Comparison of ENCODE assay signal across 1 cellular context in the genomic region with DNA sequence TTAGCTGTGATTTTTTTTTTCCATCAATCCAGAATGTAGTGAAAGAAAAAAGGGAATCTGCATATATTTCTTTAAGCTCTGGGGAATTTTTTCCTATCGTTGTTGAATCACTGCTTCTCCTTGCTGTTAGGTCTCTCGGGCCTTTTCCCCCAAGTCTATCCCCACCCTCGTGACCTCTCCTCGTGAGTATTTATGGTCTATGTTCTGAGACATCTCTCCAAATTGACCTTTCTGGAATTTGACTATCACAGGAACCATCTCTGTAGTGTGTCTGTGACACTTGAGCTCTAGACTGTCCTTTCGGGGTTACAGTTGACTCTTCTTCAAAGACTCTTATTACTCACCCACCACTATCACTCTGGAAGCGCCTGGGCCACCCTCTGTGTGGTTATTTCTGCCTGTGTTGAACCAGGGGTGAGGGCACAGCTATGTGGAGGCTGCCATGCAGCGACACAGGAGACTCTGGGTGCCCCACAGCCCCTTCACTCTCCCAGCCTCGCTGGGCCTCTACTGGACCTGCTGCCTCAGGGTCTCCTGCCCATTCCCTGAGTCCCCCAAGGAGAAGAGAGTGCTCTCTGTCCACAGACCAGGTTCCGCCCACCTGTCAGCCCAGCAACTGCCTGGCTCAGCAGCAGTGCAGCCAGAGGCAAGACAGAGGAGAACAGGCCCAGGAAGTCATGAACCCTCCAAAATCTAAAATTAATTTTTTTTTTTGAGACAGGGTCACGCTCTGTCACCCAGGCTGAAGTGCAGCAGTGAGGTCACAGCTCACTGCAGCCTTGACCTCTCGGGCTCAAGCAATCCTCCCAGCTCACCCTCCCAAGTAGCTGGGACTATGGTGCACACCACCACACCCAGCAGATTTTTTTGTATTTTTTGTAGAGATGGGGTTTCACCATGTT.
TF ChIP-seq lines count a peak whose summit lies in the region.

No MANE protein-coding gene starts in this region.

TF ChIP-seq in HepG2, 621 proteins besides CTCF, POLR2A, EP300 and RAD21 (continued from another document):
- TF ChIP-seq, protein P1, sequence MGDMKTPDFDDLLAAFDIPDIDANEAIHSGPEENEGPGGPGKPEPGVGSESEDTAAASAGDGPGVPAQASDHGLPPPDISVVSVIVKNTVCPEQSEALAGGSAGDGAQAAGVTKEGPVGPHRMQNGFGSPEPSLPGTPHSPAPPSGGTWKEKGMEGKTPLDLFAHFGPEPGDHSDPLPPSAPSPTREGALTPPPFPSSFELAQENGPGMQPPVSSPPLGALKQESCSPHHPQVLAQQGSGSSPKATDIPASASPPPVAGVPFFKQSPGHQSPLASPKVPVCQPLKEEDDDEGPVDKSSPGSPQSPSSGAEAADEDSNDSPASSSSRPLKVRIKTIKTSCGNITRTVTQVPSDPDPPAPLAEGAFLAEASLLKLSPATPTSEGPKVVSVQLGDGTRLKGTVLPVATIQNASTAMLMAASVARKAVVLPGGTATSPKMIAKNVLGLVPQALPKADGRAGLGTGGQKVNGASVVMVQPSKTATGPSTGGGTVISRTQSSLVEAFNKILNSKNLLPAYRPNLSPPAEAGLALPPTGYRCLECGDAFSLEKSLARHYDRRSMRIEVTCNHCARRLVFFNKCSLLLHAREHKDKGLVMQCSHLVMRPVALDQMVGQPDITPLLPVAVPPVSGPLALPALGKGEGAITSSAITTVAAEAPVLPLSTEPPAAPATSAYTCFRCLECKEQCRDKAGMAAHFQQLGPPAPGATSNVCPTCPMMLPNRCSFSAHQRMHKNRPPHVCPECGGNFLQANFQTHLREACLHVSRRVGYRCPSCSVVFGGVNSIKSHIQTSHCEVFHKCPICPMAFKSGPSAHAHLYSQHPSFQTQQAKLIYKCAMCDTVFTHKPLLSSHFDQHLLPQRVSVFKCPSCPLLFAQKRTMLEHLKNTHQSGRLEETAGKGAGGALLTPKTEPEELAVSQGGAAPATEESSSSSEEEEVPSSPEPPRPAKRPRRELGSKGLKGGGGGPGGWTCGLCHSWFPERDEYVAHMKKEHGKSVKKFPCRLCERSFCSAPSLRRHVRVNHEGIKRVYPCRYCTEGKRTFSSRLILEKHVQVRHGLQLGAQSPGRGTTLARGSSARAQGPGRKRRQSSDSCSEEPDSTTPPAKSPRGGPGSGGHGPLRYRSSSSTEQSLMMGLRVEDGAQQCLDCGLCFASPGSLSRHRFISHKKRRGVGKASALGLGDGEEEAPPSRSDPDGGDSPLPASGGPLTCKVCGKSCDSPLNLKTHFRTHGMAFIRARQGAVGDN (CRISPR knock-in tag; IDR thresholded peaks at IDR 0.05): peak; percentile 32; the same call in 1 of the 2 replicates
